In the genomic region with DNA sequence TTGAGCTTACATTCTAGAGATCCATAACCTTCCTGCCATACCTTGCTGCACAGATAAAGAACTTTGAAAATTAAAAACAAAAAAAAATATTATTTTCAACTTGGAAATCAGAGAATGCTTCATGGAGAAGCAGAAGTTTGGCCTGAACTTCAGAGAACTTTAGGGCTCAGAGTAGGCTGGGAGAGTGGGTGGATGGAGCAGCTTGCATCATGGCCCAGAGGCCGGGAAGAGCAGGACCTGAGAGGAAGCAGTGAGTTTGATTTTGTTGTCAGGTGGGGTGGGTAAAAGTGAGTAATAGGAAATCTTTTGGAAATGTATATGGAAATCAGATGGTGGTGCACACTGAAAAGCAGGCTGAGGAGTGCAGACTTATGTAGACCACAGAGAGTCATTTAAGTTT, we compare ENCODE assay signal across 16 cellular contexts.
DNase-seq lines count a peak whose midpoint lies in the region; ATAC-seq, FAIRE-seq and TF ChIP-seq lines count a peak whose summit lies in the region.
"Had no signal": no experiment of that assay in that cellular context is flagged by ENCODE, and none has a peak within 500 bp of the region (broad histone marks: within the 10 kb centered on the region; RNA-seq: fewer than 3 reads in every experiment).

No MANE protein-coding gene starts in this region.

- 81% methylated on average over 1 of the region's 1 CpG for WGBS in A549 (ENCODE audit: missing lambda C conversion rate)

- POLR2A ChIA-PET in A549 (lab: Yijun Ruan, JAX): no interaction called here
- POLR2A ChIA-PET in HEK293 (lab: Yijun Ruan, JAX): no interaction called here

- no peak for ATAC-seq in A549
- ATAC-seq: CD8-positive, alpha-beta T cell had no signal

- H3K4me2 ChIP-seq in A549: no peak overlapping the region
- H3K4me2 ChIP-seq: BLaER1 had no signal

- no peak for FAIRE-seq in A549 (lab: Jason Lieb, UNC)

- H3K4me3 ChIP-seq in A549 (no peak overlapping the region), HEK293 (ENCODE audit: low read depth, low read length) (no peak overlapping the region), WERI-Rb-1 (ENCODE audit: low read depth, low read length) (no peak overlapping the region)
- H3K4me3 ChIP-seq: BLaER1 had no signal

- H3K36me3 ChIP-seq in HEK293 (ENCODE audit: control insufficient read depth in 2 of 2, insufficient read depth in 1 of 2, low read length in 2 of 2) (no peaks in the 10 kb centered on the region), WERI-Rb-1 (no peaks in the 10 kb centered on the region)
- H3K36me3 ChIP-seq: BLaER1 had no signal

- no peaks in the 10 kb centered on the region for H3K27me3 ChIP-seq in WERI-Rb-1 (ENCODE audit: insufficient read depth, low read depth, severe bottlenecking)
- H3K27me3 ChIP-seq: BLaER1 had no signal

- DNase-seq in NCI-H82 (lab: John Stamatoyannopoulos, UW) (peak; percentile 47), NCI-H82 treated with DMSO at 0.1 percent for 48 hours (lab: John Stamatoyannopoulos, UW; ENCODE audit: unreplicated experiment) (no peak), A549 (ENCODE audit: low read depth in 1 of 2, low spot score in 1 of 2) (no peak), epithelial cell of prostate (ENCODE audit: low read depth, low spot score) (no peak), WERI-Rb-1 (no peak), OCI-M2 (lab: John Stamatoyannopoulos, UW; ENCODE audit: unreplicated experiment) (no peak), H4 (ENCODE audit: low spot score) (no peak)
- DNase-seq: Calu3; CD8-positive, alpha-beta T cell; DMS79 treated with DMSO at 0.1 percent for 48 hours; GF-D8; GOT3; H9 had no signal

- H3K9me3 ChIP-seq in A549 (no peaks in the 10 kb centered on the region), HEK293 (ENCODE audit: control insufficient read depth, insufficient read depth, low read depth, low read length) (no peaks in the 10 kb centered on the region), WERI-Rb-1 (ENCODE audit: severe bottlenecking) (no peaks in the 10 kb centered on the region)
- H3K9me3 ChIP-seq: BLaER1 had no signal

- CTCF ChIA-PET in A549 (lab: Yijun Ruan, JAX): no interaction called here
- CTCF ChIA-PET in HEK293 (lab: Yijun Ruan, JAX): interaction anchor here (0.7 to 1.5 kb wide), 2 partner anchors 15 to 411 kb away, joined by 3 to 5 read pairs; no protein-coding TSS in a partner anchor

- H3K4me1 ChIP-seq in A549 (peaks cover 9% of the 10 kb centered on the region; the same call in 2 of the 3 replicates), HEK293 (ENCODE audit: control insufficient read depth, insufficient read depth, low read length) (no peaks in the 10 kb centered on the region)
- H3K4me1 ChIP-seq: BLaER1 had no signal

- H3K27ac ChIP-seq in A549 (peak overlapping the region; percentile 9 to 51; a peak in 3 of 6 replicates), HEK293 (ENCODE audit: extremely low read depth, low read depth, low read length) (no peak overlapping the region), epithelial cell of prostate (peak overlapping the region; percentile 1), WERI-Rb-1 (no peak overlapping the region)
- H3K27ac ChIP-seq: 22Rv1, BLaER1 had no signal

- TF ChIP-seq RAD21 in A549 (conservative IDR thresholded peaks at IDR 0.05 in 1 of 2, IDR thresholded peaks at IDR 0.05 in 1 of 2): no peak

- TF ChIP-seq CTCF in A549 (IDR thresholded peaks at IDR 0.05): no peak
- no peak for TF ChIP-seq CTCF in HEK293 (tag by site-specific recombination; IDR thresholded peaks at IDR 0.05)
- no peak for TF ChIP-seq CTCF in WERI-Rb-1 (IDR thresholded peaks at IDR 0.05; ENCODE audit: low read depth, low read length)

- TF ChIP-seq POLR2A in A549 (IDR thresholded peaks at IDR 0.05; ENCODE audit: low read length): no peak

- no peak for TF ChIP-seq EP300 in A549 (IDR thresholded peaks at IDR 0.05)

TF ChIP-seq in A549, 52 proteins besides CTCF, POLR2A, EP300 and RAD21:
- TF ChIP-seq RARB (CRISPR knock-in tag; IDR thresholded peaks at IDR 0.05): no peak
- no peak for TF ChIP-seq JUN (IDR thresholded peaks at IDR 0.05)
- TF ChIP-seq KDM1A (IDR thresholded peaks at IDR 0.05; ENCODE audit: low read depth): no peak
- TF ChIP-seq HOXA7 (CRISPR knock-in tag; IDR thresholded peaks at IDR 0.05): no peak
- TF ChIP-seq FOSL2 (IDR thresholded peaks at IDR 0.05): no peak
- TF ChIP-seq FOSL2 (CRISPR knock-in tag; IDR thresholded peaks at IDR 0.05): no peak
- no peak for TF ChIP-seq ZSCAN20 (CRISPR knock-in tag; IDR thresholded peaks at IDR 0.05)
- TF ChIP-seq ZNF302 (CRISPR knock-in tag; IDR thresholded peaks at IDR 0.05): no peak
- TF ChIP-seq MAFK (IDR thresholded peaks at IDR 0.05; ENCODE audit: partially characterized antibody): no peak
- TF ChIP-seq PHF8 (IDR thresholded peaks at IDR 0.05; ENCODE audit: borderline replicate concordance, low read depth): no peak
- TF ChIP-seq RNF2 (IDR thresholded peaks at IDR 0.05; ENCODE audit: borderline replicate concordance, low read depth): no peak
- TF ChIP-seq EHMT2 (IDR thresholded peaks at IDR 0.05; ENCODE audit: low read depth): no peak
- no peak for TF ChIP-seq FOXS1 (CRISPR knock-in tag; IDR thresholded peaks at IDR 0.05)
- TF ChIP-seq NR3C1 (IDR thresholded peaks at IDR 0.05): no peak
- no peak for TF ChIP-seq ESRRA (IDR thresholded peaks at IDR 0.05; ENCODE audit: borderline replicate concordance, low read length)
- no peak for TF ChIP-seq HEYL (CRISPR knock-in tag; IDR thresholded peaks at IDR 0.05)
- TF ChIP-seq TP53 (CRISPR knock-in tag; IDR thresholded peaks at IDR 0.05): no peak
- no peak for TF ChIP-seq SMC3 (IDR thresholded peaks at IDR 0.05)
- no peak for TF ChIP-seq KDM5A (IDR thresholded peaks at IDR 0.05)

TF ChIP-seq in HEK293, 187 proteins besides CTCF, POLR2A, EP300 and RAD21:
- TF ChIP-seq, protein P1, sequence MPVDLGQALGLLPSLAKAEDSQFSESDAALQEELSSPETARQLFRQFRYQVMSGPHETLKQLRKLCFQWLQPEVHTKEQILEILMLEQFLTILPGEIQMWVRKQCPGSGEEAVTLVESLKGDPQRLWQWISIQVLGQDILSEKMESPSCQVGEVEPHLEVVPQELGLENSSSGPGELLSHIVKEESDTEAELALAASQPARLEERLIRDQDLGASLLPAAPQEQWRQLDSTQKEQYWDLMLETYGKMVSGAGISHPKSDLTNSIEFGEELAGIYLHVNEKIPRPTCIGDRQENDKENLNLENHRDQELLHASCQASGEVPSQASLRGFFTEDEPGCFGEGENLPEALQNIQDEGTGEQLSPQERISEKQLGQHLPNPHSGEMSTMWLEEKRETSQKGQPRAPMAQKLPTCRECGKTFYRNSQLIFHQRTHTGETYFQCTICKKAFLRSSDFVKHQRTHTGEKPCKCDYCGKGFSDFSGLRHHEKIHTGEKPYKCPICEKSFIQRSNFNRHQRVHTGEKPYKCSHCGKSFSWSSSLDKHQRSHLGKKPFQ (tag by site-specific recombination; IDR thresholded peaks at IDR 0.05): no peak
- TF ChIP-seq ZFHX2 (tag by site-specific recombination; conservative IDR thresholded peaks at IDR 0.05): peak; percentile 57; the same call in 1 of the 2 replicates
- peak; percentile 20; the same call in 1 of the 2 replicates for TF ChIP-seq EGR2 (tag by site-specific recombination; IDR thresholded peaks at IDR 0.05; ENCODE audit: low read depth)

Comparison
In these comparisons a context has a peak if more than half of its experiments do, and no peak if none do; other contexts are left out.
1. H3K27ac ChIP-seq: peak in A549 (2 of 2) and epithelial cell of prostate (single experiment); none in HEK293 (single experiment) and WERI-Rb-1 (single experiment).